In genomic region chr17:19719365-19720209, GRCh38 we compare ENCODE assay signal across 2 cellular contexts.
TF ChIP-seq lines count a peak whose summit lies in the region.

No MANE protein-coding gene starts in this region.

TF ChIP-seq in A549, 52 proteins besides CTCF, POLR2A, EP300 and RAD21:
- no peak for TF ChIP-seq TFCP2L1 (CRISPR knock-in tag; IDR thresholded peaks at IDR 0.05)
- TF ChIP-seq CHD2 (IDR thresholded peaks at IDR 0.05; ENCODE audit: low read length, partially characterized antibody): no peak
- no peak for TF ChIP-seq HOXB5 (CRISPR knock-in tag; IDR thresholded peaks at IDR 0.05)
- no peak for TF ChIP-seq CBX2 (IDR thresholded peaks at IDR 0.05; ENCODE audit: borderline replicate concordance, low read depth)
- TF ChIP-seq, protein P1, sequence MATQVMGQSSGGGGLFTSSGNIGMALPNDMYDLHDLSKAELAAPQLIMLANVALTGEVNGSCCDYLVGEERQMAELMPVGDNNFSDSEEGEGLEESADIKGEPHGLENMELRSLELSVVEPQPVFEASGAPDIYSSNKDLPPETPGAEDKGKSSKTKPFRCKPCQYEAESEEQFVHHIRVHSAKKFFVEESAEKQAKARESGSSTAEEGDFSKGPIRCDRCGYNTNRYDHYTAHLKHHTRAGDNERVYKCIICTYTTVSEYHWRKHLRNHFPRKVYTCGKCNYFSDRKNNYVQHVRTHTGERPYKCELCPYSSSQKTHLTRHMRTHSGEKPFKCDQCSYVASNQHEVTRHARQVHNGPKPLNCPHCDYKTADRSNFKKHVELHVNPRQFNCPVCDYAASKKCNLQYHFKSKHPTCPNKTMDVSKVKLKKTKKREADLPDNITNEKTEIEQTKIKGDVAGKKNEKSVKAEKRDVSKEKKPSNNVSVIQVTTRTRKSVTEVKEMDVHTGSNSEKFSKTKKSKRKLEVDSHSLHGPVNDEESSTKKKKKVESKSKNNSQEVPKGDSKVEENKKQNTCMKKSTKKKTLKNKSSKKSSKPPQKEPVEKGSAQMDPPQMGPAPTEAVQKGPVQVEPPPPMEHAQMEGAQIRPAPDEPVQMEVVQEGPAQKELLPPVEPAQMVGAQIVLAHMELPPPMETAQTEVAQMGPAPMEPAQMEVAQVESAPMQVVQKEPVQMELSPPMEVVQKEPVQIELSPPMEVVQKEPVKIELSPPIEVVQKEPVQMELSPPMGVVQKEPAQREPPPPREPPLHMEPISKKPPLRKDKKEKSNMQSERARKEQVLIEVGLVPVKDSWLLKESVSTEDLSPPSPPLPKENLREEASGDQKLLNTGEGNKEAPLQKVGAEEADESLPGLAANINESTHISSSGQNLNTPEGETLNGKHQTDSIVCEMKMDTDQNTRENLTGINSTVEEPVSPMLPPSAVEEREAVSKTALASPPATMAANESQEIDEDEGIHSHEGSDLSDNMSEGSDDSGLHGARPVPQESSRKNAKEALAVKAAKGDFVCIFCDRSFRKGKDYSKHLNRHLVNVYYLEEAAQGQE (IDR thresholded peaks at IDR 0.05): no peak
- TF ChIP-seq MAZ (IDR thresholded peaks at IDR 0.05; ENCODE audit: borderline replicate concordance, low read depth, low read length): no peak
- TF ChIP-seq SMC3 (IDR thresholded peaks at IDR 0.05): no peak
- no peak for TF ChIP-seq ATOH8 (CRISPR knock-in tag; IDR thresholded peaks at IDR 0.05; ENCODE audit: low read depth)
- no peak for TF ChIP-seq TP53 (CRISPR knock-in tag; IDR thresholded peaks at IDR 0.05)
- TF ChIP-seq MAFK (IDR thresholded peaks at IDR 0.05; ENCODE audit: partially characterized antibody): peak; percentile 20
- TF ChIP-seq HMGXB4 (CRISPR knock-in tag; IDR thresholded peaks at IDR 0.05; ENCODE audit: borderline replicate concordance): no peak
- TF ChIP-seq KDM5A (IDR thresholded peaks at IDR 0.05): no peak
- TF ChIP-seq FOSL2 (IDR thresholded peaks at IDR 0.05): 0 out of 2 replicates have a peak, but pooled peaks have one; percentile 40
- peak; percentile 74 for TF ChIP-seq FOSL2 (CRISPR knock-in tag; IDR thresholded peaks at IDR 0.05)
- TF ChIP-seq KDM1A (IDR thresholded peaks at IDR 0.05; ENCODE audit: low read depth): no peak
- TF ChIP-seq PBX3 (IDR thresholded peaks at IDR 0.05): no peak
- TF ChIP-seq NFE2L2 (conservative IDR thresholded peaks at IDR 0.05; ENCODE audit: low read length): no peak
- TF ChIP-seq NR3C1 (IDR thresholded peaks at IDR 0.05): no peak
TF ChIP-seq in A549: peak in this region for 2.

TF ChIP-seq in H1, 55 proteins besides CTCF, POLR2A, EP300 and RAD21:
- TF ChIP-seq CREB1 (IDR thresholded peaks at IDR 0.05): no peak
- TF ChIP-seq GABPA (IDR thresholded peaks at IDR 0.05; ENCODE audit: borderline replicate concordance, insufficient read depth, low read length): no peak
- no peak for TF ChIP-seq ATF3 (IDR thresholded peaks at IDR 0.05; ENCODE audit: insufficient read depth, low read depth, low read length)
- TF ChIP-seq CBX5 (IDR thresholded peaks at IDR 0.05; ENCODE audit: low read depth, low read length): no peak
- no peak for TF ChIP-seq YY1 (IDR thresholded peaks at IDR 0.05; ENCODE audit: low read depth, low read length)
- TF ChIP-seq BCL11A (IDR thresholded peaks at IDR 0.05; ENCODE audit: low read depth in 2 of 2, low read length in 2 of 2): no peak
- TF ChIP-seq SP4 (IDR thresholded peaks at IDR 0.05; ENCODE audit: low read length): no peak
- no peak for TF ChIP-seq FOSL1 (IDR thresholded peaks at IDR 0.05; ENCODE audit: insufficient read depth, low read depth, low read length)
- TF ChIP-seq POLR2AphosphoS5 (IDR thresholded peaks at IDR 0.05; ENCODE audit: low read depth, low read length): no peak
